In genomic region chr5:62306494-62307363, GRCh38 we compare ENCODE assay signal across 8 cellular contexts. TPM values are rescaled to one million over a fixed set of nuclear protein-coding genes. Genes with fewer than 3 reads are reported as not detected.
DNase-seq lines count a peak whose midpoint lies in the region; TF ChIP-seq lines count a peak whose summit lies in the region.

No MANE protein-coding gene starts in this region.

- H3K9ac ChIP-seq in Loucy (ENCODE audit: low read depth, low read length, poor library complexity, severe bottlenecking), result peak overlapping the region; percentile 94
- peak overlapping the region; percentile 80 to 94 for H3K9ac ChIP-seq in colonic mucosa (ENCODE audit: low read depth in 2 of 2, low read length in 2 of 2)
- H3K9ac ChIP-seq in liver (ENCODE audit: low read depth in 1 of 2, low read length in 2 of 2), result peak overlapping the region; percentile 58 to 69

- H3K9me3 ChIP-seq in Loucy (ENCODE audit: insufficient read depth, low read depth, low read length), result no peaks in the 10 kb centered on the region
- H3K9me3 ChIP-seq in colonic mucosa, result no peaks in the 10 kb centered on the region
- no peaks in the 10 kb centered on the region for H3K9me3 ChIP-seq in liver (ENCODE audit: control insufficient read depth in 4 of 4, low read length in 3 of 4)

- no peaks in the 10 kb centered on the region for H3K36me3 ChIP-seq in H7 (replicated peaks; ENCODE audit: control insufficient read depth, insufficient read depth, low read length)
- H3K36me3 ChIP-seq in Loucy (ENCODE audit: insufficient read depth, low read length), result no peaks in the 10 kb centered on the region
- H3K36me3 ChIP-seq in colonic mucosa, result no peaks in the 10 kb centered on the region
- H3K36me3 ChIP-seq in liver (ENCODE audit: control insufficient read depth in 4 of 4, insufficient read depth in 3 of 4, low read depth in 1 of 4, low read length in 3 of 4), result no peaks in the 10 kb centered on the region

- no peak for TF ChIP-seq CTCF in GM12865 (IDR thresholded peaks at IDR 0.05; ENCODE audit: insufficient read depth, low read depth, low read length, missing control alignments)
- TF ChIP-seq CTCF in Loucy (conservative IDR thresholded peaks at IDR 0.05; ENCODE audit: low read length), result no peak
- no peak for TF ChIP-seq CTCF in colonic mucosa (IDR thresholded peaks at IDR 0.05)
- no peak for TF ChIP-seq CTCF in liver (IDR thresholded peaks at IDR 0.05; ENCODE audit: low read depth, low read length, missing input control)

- peaks cover 53% of the 10 kb centered on the region for H4K20me1 ChIP-seq in Loucy (ENCODE audit: insufficient read depth, low read length, poor library complexity, severe bottlenecking)

- H3K4me3 ChIP-seq in GM12865 (ENCODE audit: low read depth, low read length) (peak overlapping the region; percentile 70), H7 (ENCODE audit: insufficient read depth, low read depth, low read length) (peak overlapping the region; percentile 97), Loucy (ENCODE audit: low read length, poor library complexity, severe bottlenecking) (peak overlapping the region; percentile 85), colonic mucosa (peak overlapping the region; percentile 96), liver (ENCODE audit: low read depth in 1 of 3, low read length in 3 of 3) (peak overlapping the region; percentile 84 to 93 (median 87))

- H3K4me2 ChIP-seq in Loucy (ENCODE audit: low read depth, low read length, poor library complexity, severe bottlenecking), result peak overlapping the region; percentile 74

- H3K79me2 ChIP-seq in Loucy (ENCODE audit: insufficient read depth, low read length), result peaks cover 56% of the 10 kb centered on the region

- H3K4me1 ChIP-seq in Loucy (ENCODE audit: insufficient read depth, low read length, poor library complexity, severe bottlenecking), result peaks cover 43% of the 10 kb centered on the region
- H3K4me1 ChIP-seq in colonic mucosa, result no peaks in the 10 kb centered on the region
- H3K4me1 ChIP-seq in liver (ENCODE audit: control insufficient read depth in 4 of 4, insufficient read depth in 4 of 4, low read length in 3 of 4), result peaks cover 0 to 14% (median 2%) of the 10 kb centered on the region in 4 donors

- H3K27me3 ChIP-seq in H7 (ENCODE audit: control insufficient read depth, insufficient read depth, low read length) (no peaks in the 10 kb centered on the region), Loucy (ENCODE audit: insufficient read depth, low read length, poor library complexity, severe bottlenecking) (no peaks in the 10 kb centered on the region), colonic mucosa (no peaks in the 10 kb centered on the region), liver (ENCODE audit: control insufficient read depth in 4 of 4, insufficient read depth in 4 of 4, low read length in 3 of 4) (no peaks in the 10 kb centered on the region)

- DNase-seq in GM12865 (ENCODE audit: low read depth), result peak; percentile 78
- DNase-seq in H7, result peak; percentile 71
- DNase-seq in activated CD4-positive, alpha-beta T cell treated with anti-CD3 and anti-CD28 coated beads for 48 hours, result peak; percentile 73
- peak; percentile 52 for DNase-seq in colonic mucosa
- peak; percentile 50 to 59 for DNase-seq in stimulated activated CD4-positive, alpha-beta T cell treated with anti-CD3 and anti-CD28 coated beads, Interleukin-4, amount 100 ng/mL, for 4 hours
- no peak for DNase-seq in DMS153 (lab: John Stamatoyannopoulos, UW)

- no peak for TF ChIP-seq RAD21 in liver (IDR thresholded peaks at IDR 0.05)

- 1% methylated on average over 71 of the region's 71 CpGs for WGBS in liver

- peak overlapping the region; percentile 94 for H3K27ac ChIP-seq in colonic mucosa
- H3K27ac ChIP-seq in liver (ENCODE audit: low read depth in 1 of 2, low read length in 2 of 2), result peak overlapping the region; percentile 75 to 92

- no peaks in the 10 kb centered on the region for H3K9me2 ChIP-seq in Loucy (replicated peaks; ENCODE audit: low read depth, low read length)

- H2AFZ ChIP-seq in Loucy (ENCODE audit: low read length), result peak overlapping the region; percentile 81

- intact Hi-C loops in colonic mucosa (cut with DNase I), result no loop called here

- no peaks in the 10 kb centered on the region for H3F3A ChIP-seq in Loucy (ENCODE audit: low read depth)

TF ChIP-seq in liver, 16 proteins besides CTCF, POLR2A, EP300 and RAD21:
- TF ChIP-seq RXRA (IDR thresholded peaks at IDR 0.05) (no peak), SP1 (IDR thresholded peaks at IDR 0.05) (no peak), HNF4A (conservative IDR thresholded peaks at IDR 0.05) (no peak), FOXA2 (IDR thresholded peaks at IDR 0.05) (no peak), TAF1 (conservative IDR thresholded peaks at IDR 0.05) (no peak), JUND (IDR thresholded peaks at IDR 0.05) (no peak), HNF4G (IDR thresholded peaks at IDR 0.05) (no peak), GABPA (IDR thresholded peaks at IDR 0.05 in 1 of 2, conservative IDR thresholded peaks at IDR 0.05 in 1 of 2) (no peak), NR2F2 (IDR thresholded peaks at IDR 0.05) (no peak), FOXA1 (IDR thresholded peaks at IDR 0.05) (no peak), YY1 (IDR thresholded peaks at IDR 0.05) (no peak), EGR1 (IDR thresholded peaks at IDR 0.05; ENCODE audit: low read depth in 2 of 2) (no peak)
- TF ChIP-seq, protein P1, sequence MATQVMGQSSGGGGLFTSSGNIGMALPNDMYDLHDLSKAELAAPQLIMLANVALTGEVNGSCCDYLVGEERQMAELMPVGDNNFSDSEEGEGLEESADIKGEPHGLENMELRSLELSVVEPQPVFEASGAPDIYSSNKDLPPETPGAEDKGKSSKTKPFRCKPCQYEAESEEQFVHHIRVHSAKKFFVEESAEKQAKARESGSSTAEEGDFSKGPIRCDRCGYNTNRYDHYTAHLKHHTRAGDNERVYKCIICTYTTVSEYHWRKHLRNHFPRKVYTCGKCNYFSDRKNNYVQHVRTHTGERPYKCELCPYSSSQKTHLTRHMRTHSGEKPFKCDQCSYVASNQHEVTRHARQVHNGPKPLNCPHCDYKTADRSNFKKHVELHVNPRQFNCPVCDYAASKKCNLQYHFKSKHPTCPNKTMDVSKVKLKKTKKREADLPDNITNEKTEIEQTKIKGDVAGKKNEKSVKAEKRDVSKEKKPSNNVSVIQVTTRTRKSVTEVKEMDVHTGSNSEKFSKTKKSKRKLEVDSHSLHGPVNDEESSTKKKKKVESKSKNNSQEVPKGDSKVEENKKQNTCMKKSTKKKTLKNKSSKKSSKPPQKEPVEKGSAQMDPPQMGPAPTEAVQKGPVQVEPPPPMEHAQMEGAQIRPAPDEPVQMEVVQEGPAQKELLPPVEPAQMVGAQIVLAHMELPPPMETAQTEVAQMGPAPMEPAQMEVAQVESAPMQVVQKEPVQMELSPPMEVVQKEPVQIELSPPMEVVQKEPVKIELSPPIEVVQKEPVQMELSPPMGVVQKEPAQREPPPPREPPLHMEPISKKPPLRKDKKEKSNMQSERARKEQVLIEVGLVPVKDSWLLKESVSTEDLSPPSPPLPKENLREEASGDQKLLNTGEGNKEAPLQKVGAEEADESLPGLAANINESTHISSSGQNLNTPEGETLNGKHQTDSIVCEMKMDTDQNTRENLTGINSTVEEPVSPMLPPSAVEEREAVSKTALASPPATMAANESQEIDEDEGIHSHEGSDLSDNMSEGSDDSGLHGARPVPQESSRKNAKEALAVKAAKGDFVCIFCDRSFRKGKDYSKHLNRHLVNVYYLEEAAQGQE (IDR thresholded peaks at IDR 0.05), result no peak
- TF ChIP-seq, protein P2, sequence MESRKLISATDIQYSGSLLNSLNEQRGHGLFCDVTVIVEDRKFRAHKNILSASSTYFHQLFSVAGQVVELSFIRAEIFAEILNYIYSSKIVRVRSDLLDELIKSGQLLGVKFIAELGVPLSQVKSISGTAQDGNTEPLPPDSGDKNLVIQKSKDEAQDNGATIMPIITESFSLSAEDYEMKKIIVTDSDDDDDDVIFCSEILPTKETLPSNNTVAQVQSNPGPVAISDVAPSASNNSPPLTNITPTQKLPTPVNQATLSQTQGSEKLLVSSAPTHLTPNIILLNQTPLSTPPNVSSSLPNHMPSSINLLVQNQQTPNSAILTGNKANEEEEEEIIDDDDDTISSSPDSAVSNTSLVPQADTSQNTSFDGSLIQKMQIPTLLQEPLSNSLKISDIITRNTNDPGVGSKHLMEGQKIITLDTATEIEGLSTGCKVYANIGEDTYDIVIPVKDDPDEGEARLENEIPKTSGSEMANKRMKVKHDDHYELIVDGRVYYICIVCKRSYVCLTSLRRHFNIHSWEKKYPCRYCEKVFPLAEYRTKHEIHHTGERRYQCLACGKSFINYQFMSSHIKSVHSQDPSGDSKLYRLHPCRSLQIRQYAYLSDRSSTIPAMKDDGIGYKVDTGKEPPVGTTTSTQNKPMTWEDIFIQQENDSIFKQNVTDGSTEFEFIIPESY (IDR thresholded peaks at IDR 0.05), result no peak
- TF ChIP-seq, protein P3, sequence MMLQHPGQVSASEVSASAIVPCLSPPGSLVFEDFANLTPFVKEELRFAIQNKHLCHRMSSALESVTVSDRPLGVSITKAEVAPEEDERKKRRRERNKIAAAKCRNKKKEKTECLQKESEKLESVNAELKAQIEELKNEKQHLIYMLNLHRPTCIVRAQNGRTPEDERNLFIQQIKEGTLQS (IDR thresholded peaks at IDR 0.05), result no peak
- TF ChIP-seq, protein P4, sequence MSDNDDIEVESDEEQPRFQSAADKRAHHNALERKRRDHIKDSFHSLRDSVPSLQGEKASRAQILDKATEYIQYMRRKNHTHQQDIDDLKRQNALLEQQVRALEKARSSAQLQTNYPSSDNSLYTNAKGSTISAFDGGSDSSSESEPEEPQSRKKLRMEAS (IDR thresholded peaks at IDR 0.05), result no peak

RNA-seq across cellular contexts. Expression of gene KIF2A, which starts 0.7 kb away (rescaled TPM):
- 49.6 and 68.9 TPM in 2 replicates for total RNA-seq in H7 (2014; rRNA removed; shearing (Covaris generic))
- 10 to 100 TPM; 30.8 to 43.4 TPM for total RNA-seq in colonic mucosa
- total RNA-seq in liver, result 10 to 100 TPM in 1 of 2 donors, 1 to 10 TPM in 1; 7.2 to 17.5 TPM
- polyA plus RNA-seq in liver, result 1 to 10 TPM; 3.8 to 6.3 TPM
